In genomic region chrX:154019061-154019621, GRCh38 we compare ENCODE assay signal across 2 cellular contexts.
A peak's percentile ranks its signal among the peaks of the same experiment; 100 is the strongest.
TF ChIP-seq lines count a peak whose summit lies in the region.

No MANE protein-coding gene starts in this region.

TF ChIP-seq in IMR-90, 13 proteins besides CTCF, POLR2A, EP300 and RAD21:
- TF ChIP-seq SMC3 (IDR thresholded peaks at IDR 0.05; ENCODE audit: low read depth, low read length) (no peak), RCOR1 (IDR thresholded peaks at IDR 0.05; ENCODE audit: insufficient replicate concordance, low read length) (no peak), CEBPB (IDR thresholded peaks at IDR 0.05; ENCODE audit: low read depth, low read length) (no peak), CHD1 (IDR thresholded peaks at IDR 0.05; ENCODE audit: low read depth, low read length) (no peak), ELK1 (IDR thresholded peaks at IDR 0.05; ENCODE audit: borderline replicate concordance, low read depth, low read length) (no peak), MXI1 (IDR thresholded peaks at IDR 0.05; ENCODE audit: borderline replicate concordance, low read depth, low read length) (no peak), MAFK (IDR thresholded peaks at IDR 0.05; ENCODE audit: low read depth, low read length) (no peak), NFE2L2 (IDR thresholded peaks at IDR 0.05; ENCODE audit: low read depth, low read length) (no peak), RFX5 (IDR thresholded peaks at IDR 0.05; ENCODE audit: low read depth, low read length) (no peak), MAZ (IDR thresholded peaks at IDR 0.05; ENCODE audit: borderline replicate concordance, low read depth, low read length) (no peak), FOS (IDR thresholded peaks at IDR 0.05; ENCODE audit: low read depth, low read length) (no peak), BHLHE40 (IDR thresholded peaks at IDR 0.05; ENCODE audit: low read depth, low read length) (no peak)
- TF ChIP-seq, protein P1, sequence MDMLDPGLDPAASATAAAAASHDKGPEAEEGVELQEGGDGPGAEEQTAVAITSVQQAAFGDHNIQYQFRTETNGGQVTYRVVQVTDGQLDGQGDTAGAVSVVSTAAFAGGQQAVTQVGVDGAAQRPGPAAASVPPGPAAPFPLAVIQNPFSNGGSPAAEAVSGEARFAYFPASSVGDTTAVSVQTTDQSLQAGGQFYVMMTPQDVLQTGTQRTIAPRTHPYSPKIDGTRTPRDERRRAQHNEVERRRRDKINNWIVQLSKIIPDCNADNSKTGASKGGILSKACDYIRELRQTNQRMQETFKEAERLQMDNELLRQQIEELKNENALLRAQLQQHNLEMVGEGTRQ (IDR thresholded peaks at IDR 0.05; ENCODE audit: low read depth, low read length): no peak
TF ChIP-seq in IMR-90: peak in this region for 0.

TF ChIP-seq in K562, 482 proteins besides CTCF, POLR2A, EP300 and RAD21 (continues in another document):
- TF ChIP-seq ELF2 (CRISPR knock-in tag; IDR thresholded peaks at IDR 0.05) (no peak), WHSC1 (IDR thresholded peaks at IDR 0.05; ENCODE audit: low read length) (no peak), MYC (IDR thresholded peaks at IDR 0.05; ENCODE audit: low read depth, low read length) (no peak), MYC (CRISPR knock-in tag; IDR thresholded peaks at IDR 0.05; ENCODE audit: borderline replicate concordance, low read depth) (no peak), IFI16 (CRISPR knock-in tag; IDR thresholded peaks at IDR 0.05) (no peak), SMARCB1 (IDR thresholded peaks at IDR 0.05; ENCODE audit: insufficient read length, low read depth) (no peak), ZFP1 (CRISPR knock-in tag; IDR thresholded peaks at IDR 0.05) (no peak), ZNF561 (CRISPR knock-in tag; conservative IDR thresholded peaks at IDR 0.05) (no peak), CBX1 (IDR thresholded peaks at IDR 0.05; ENCODE audit: low read depth) (no peak), NR2C1 (IDR thresholded peaks at IDR 0.05) (no peak), NR2C1 (tag; IDR thresholded peaks at IDR 0.05) (no peak), CREBBP (IDR thresholded peaks at IDR 0.05; ENCODE audit: low read depth, low read length) (no peak), XRCC5 (IDR thresholded peaks at IDR 0.05; ENCODE audit: low read depth, low read length) (no peak), ELF4 (CRISPR knock-in tag; IDR thresholded peaks at IDR 0.05) (no peak), MCM2 (IDR thresholded peaks at IDR 0.05; ENCODE audit: low read depth) (no peak), IRF2 (CRISPR knock-in tag; IDR thresholded peaks at IDR 0.05) (no peak), TEAD2 (tag; IDR thresholded peaks at IDR 0.05) (no peak), LARP7 (IDR thresholded peaks at IDR 0.05) (no peak), PPARD (CRISPR knock-in tag; IDR thresholded peaks at IDR 0.05) (no peak), TCF15 (CRISPR knock-in tag; IDR thresholded peaks at IDR 0.05) (no peak), BRD9 (IDR thresholded peaks at IDR 0.05; ENCODE audit: low read depth, partially characterized antibody) (no peak), ZNF24 (IDR thresholded peaks at IDR 0.05) (no peak), NFE2L1 (tag; IDR thresholded peaks at IDR 0.05; ENCODE audit: borderline replicate concordance, low read depth) (no peak), E2F6 (IDR thresholded peaks at IDR 0.05; ENCODE audit: borderline replicate concordance in 1 of 2, extremely low read depth in 1 of 2, insufficient read depth in 1 of 2, insufficient read length in 1 of 2, low read depth in 1 of 2, low read length in 1 of 2, poor library complexity in 1 of 2, severe bottlenecking in 1 of 2) (peak in 1 of 2 experiments; percentile 57), HMG20A (CRISPR knock-in tag; conservative IDR thresholded peaks at IDR 0.05) (no peak), JUNB (CRISPR knock-in tag; conservative IDR thresholded peaks at IDR 0.05) (no peak), SMARCA4 (IDR thresholded peaks at IDR 0.05) (no peak), PHF8 (IDR thresholded peaks at IDR 0.05; ENCODE audit: borderline replicate concordance, low read length) (no peak), POLR2G (IDR thresholded peaks at IDR 0.05; ENCODE audit: low read depth, low read length) (no peak), TBP (optimal IDR thresholded peaks at IDR 0.05; ENCODE audit: low read depth, low read length) (no peak), MAFG (tag; conservative IDR thresholded peaks at IDR 0.05) (no peak), HEY1 (CRISPR knock-in tag; IDR thresholded peaks at IDR 0.05; ENCODE audit: borderline replicate concordance) (no peak), GABPA (tag; conservative IDR thresholded peaks at IDR 0.05; ENCODE audit: low read depth) (no peak), ZBTB1 (CRISPR knock-in tag; IDR thresholded peaks at IDR 0.05; ENCODE audit: borderline replicate concordance, low read depth) (0 out of 2 replicates have a peak, but pooled peaks have one; percentile 42), NFRKB (IDR thresholded peaks at IDR 0.05; ENCODE audit: low read depth) (0 out of 2 replicates have a peak, but pooled peaks have one; percentile 13), RBFOX2 (IDR thresholded peaks at IDR 0.05; ENCODE audit: low read depth, low read length) (peak; percentile 33; the same call in 1 of the 2 replicates), TAF1 (IDR thresholded peaks at IDR 0.05; ENCODE audit: control insufficient read depth, extremely low read depth, insufficient read depth, low read length, severe bottlenecking) (peak; percentile 0), YBX1 (IDR thresholded peaks at IDR 0.05) (no peak), POU5F1 (IDR thresholded peaks at IDR 0.05; ENCODE audit: borderline replicate concordance, low read depth, low read length, partially characterized antibody) (no peak), BMI1 (IDR thresholded peaks at IDR 0.05; ENCODE audit: low read length) (no peak), USF1 (CRISPR knock-in tag; IDR thresholded peaks at IDR 0.05) (no peak)
- TF ChIP-seq, protein P2, sequence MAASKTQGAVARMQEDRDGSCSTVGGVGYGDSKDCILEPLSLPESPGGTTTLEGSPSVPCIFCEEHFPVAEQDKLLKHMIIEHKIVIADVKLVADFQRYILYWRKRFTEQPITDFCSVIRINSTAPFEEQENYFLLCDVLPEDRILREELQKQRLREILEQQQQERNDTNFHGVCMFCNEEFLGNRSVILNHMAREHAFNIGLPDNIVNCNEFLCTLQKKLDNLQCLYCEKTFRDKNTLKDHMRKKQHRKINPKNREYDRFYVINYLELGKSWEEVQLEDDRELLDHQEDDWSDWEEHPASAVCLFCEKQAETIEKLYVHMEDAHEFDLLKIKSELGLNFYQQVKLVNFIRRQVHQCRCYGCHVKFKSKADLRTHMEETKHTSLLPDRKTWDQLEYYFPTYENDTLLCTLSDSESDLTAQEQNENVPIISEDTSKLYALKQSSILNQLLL (CRISPR knock-in tag; IDR thresholded peaks at IDR 0.05; ENCODE audit: borderline replicate concordance): no peak
- TF ChIP-seq, protein P3, sequence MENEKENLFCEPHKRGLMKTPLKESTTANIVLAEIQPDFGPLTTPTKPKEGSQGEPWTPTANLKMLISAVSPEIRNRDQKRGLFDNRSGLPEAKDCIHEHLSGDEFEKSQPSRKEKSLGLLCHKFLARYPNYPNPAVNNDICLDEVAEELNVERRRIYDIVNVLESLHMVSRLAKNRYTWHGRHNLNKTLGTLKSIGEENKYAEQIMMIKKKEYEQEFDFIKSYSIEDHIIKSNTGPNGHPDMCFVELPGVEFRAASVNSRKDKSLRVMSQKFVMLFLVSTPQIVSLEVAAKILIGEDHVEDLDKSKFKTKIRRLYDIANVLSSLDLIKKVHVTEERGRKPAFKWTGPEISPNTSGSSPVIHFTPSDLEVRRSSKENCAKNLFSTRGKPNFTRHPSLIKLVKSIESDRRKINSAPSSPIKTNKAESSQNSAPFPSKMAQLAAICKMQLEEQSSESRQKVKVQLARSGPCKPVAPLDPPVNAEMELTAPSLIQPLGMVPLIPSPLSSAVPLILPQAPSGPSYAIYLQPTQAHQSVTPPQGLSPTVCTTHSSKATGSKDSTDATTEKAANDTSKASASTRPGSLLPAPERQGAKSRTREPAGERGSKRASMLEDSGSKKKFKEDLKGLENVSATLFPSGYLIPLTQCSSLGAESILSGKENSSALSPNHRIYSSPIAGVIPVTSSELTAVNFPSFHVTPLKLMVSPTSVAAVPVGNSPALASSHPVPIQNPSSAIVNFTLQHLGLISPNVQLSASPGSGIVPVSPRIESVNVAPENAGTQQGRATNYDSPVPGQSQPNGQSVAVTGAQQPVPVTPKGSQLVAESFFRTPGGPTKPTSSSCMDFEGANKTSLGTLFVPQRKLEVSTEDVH (IDR thresholded peaks at IDR 0.05; ENCODE audit: low read depth, partially characterized antibody): no peak
- TF ChIP-seq, protein P4, sequence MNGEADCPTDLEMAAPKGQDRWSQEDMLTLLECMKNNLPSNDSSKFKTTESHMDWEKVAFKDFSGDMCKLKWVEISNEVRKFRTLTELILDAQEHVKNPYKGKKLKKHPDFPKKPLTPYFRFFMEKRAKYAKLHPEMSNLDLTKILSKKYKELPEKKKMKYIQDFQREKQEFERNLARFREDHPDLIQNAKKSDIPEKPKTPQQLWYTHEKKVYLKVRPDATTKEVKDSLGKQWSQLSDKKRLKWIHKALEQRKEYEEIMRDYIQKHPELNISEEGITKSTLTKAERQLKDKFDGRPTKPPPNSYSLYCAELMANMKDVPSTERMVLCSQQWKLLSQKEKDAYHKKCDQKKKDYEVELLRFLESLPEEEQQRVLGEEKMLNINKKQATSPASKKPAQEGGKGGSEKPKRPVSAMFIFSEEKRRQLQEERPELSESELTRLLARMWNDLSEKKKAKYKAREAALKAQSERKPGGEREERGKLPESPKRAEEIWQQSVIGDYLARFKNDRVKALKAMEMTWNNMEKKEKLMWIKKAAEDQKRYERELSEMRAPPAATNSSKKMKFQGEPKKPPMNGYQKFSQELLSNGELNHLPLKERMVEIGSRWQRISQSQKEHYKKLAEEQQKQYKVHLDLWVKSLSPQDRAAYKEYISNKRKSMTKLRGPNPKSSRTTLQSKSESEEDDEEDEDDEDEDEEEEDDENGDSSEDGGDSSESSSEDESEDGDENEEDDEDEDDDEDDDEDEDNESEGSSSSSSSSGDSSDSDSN (IDR thresholded peaks at IDR 0.05; ENCODE audit: borderline replicate concordance in 1 of 2, low read depth in 2 of 2, low read length in 2 of 2): no peak
- TF ChIP-seq, protein P5, sequence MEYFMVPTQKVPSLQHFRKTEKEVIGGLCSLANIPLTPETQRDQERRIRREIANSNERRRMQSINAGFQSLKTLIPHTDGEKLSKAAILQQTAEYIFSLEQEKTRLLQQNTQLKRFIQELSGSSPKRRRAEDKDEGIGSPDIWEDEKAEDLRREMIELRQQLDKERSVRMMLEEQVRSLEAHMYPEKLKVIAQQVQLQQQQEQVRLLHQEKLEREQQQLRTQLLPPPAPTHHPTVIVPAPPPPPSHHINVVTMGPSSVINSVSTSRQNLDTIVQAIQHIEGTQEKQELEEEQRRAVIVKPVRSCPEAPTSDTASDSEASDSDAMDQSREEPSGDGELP (CRISPR knock-in tag; IDR thresholded peaks at IDR 0.05; ENCODE audit: borderline replicate concordance): no peak; the same call in 1 of the 2 replicates
- TF ChIP-seq, protein P6, sequence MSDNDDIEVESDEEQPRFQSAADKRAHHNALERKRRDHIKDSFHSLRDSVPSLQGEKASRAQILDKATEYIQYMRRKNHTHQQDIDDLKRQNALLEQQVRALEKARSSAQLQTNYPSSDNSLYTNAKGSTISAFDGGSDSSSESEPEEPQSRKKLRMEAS (CRISPR knock-in tag; IDR thresholded peaks at IDR 0.05): peak; percentile 40; the same call in 1 of the 2 replicates
- TF ChIP-seq, protein P7, sequence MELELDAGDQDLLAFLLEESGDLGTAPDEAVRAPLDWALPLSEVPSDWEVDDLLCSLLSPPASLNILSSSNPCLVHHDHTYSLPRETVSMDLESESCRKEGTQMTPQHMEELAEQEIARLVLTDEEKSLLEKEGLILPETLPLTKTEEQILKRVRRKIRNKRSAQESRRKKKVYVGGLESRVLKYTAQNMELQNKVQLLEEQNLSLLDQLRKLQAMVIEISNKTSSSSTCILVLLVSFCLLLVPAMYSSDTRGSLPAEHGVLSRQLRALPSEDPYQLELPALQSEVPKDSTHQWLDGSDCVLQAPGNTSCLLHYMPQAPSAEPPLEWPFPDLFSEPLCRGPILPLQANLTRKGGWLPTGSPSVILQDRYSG (tag; conservative IDR thresholded peaks at IDR 0.05; ENCODE audit: low read depth): no peak
- TF ChIP-seq, protein P8, sequence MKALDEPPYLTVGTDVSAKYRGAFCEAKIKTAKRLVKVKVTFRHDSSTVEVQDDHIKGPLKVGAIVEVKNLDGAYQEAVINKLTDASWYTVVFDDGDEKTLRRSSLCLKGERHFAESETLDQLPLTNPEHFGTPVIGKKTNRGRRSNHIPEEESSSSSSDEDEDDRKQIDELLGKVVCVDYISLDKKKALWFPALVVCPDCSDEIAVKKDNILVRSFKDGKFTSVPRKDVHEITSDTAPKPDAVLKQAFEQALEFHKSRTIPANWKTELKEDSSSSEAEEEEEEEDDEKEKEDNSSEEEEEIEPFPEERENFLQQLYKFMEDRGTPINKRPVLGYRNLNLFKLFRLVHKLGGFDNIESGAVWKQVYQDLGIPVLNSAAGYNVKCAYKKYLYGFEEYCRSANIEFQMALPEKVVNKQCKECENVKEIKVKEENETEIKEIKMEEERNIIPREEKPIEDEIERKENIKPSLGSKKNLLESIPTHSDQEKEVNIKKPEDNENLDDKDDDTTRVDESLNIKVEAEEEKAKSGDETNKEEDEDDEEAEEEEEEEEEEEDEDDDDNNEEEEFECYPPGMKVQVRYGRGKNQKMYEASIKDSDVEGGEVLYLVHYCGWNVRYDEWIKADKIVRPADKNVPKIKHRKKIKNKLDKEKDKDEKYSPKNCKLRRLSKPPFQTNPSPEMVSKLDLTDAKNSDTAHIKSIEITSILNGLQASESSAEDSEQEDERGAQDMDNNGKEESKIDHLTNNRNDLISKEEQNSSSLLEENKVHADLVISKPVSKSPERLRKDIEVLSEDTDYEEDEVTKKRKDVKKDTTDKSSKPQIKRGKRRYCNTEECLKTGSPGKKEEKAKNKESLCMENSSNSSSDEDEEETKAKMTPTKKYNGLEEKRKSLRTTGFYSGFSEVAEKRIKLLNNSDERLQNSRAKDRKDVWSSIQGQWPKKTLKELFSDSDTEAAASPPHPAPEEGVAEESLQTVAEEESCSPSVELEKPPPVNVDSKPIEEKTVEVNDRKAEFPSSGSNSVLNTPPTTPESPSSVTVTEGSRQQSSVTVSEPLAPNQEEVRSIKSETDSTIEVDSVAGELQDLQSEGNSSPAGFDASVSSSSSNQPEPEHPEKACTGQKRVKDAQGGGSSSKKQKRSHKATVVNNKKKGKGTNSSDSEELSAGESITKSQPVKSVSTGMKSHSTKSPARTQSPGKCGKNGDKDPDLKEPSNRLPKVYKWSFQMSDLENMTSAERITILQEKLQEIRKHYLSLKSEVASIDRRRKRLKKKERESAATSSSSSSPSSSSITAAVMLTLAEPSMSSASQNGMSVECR (CRISPR knock-in tag; IDR thresholded peaks at IDR 0.05): peak; percentile 59; the same call in 1 of the 2 replicates
